8 cellular contexts compared by ENCODE assay signal in genomic region chr10:61835069-61835908, GRCh38.
DNase-seq lines count a peak whose midpoint lies in the region; ATAC-seq and TF ChIP-seq lines count a peak whose summit lies in the region.

No MANE protein-coding gene starts in this region.

- H2BK15ac ChIP-seq in mesendoderm (replicated peaks; ENCODE audit: low read depth) = no peak overlapping the region

- POLR2A ChIA-PET in BJ (lab: Charles Lee) = no interaction called here

- H2BK5ac ChIP-seq in mesendoderm (ENCODE audit: low read length) = no peak overlapping the region

- no peaks in the 10 kb centered on the region for H3K9me2 ChIP-seq in MM.1S (replicated peaks; ENCODE audit: insufficient read depth, low read length)

- H4K5ac ChIP-seq in mesendoderm (ENCODE audit: low read length) = no peak overlapping the region

- H3K79me2 ChIP-seq in MM.1S (ENCODE audit: low read length) (no peaks in the 10 kb centered on the region), mesendoderm (ENCODE audit: control insufficient read depth, insufficient read depth, low read length) (no peaks in the 10 kb centered on the region)

- DNase-seq in BJ (ENCODE audit: low read depth) (peak; percentile 46), MM.1S (peak; percentile 49), cardiac fibroblast (ENCODE audit: low read depth in 2 of 2) (peak; percentile 82 to 92), mesendoderm (peak; percentile 77), HPDE6-E6E7 (ENCODE audit: extremely low spot score) (no peak), glutamatergic neuron (no peak), ovary (no peak)

- H3F3A ChIP-seq in MM.1S (ENCODE audit: insufficient read depth, low read length) = no peaks in the 10 kb centered on the region

- peak; percentile 69 for ATAC-seq in GM18498 (IDR thresholded peaks at IDR 0.05; ENCODE audit: unreplicated experiment)

- H4K20me1 ChIP-seq in MM.1S (ENCODE audit: insufficient read depth, low read length) = no peaks in the 10 kb centered on the region

- peaks cover 5% of the 10 kb centered on the region for H3K4me1 ChIP-seq in MM.1S (ENCODE audit: low read length)
- H3K4me1 ChIP-seq in mesendoderm (ENCODE audit: control insufficient read depth, low read depth, low read length) = no peaks in the 10 kb centered on the region
- peaks cover 9% of the 10 kb centered on the region for H3K4me1 ChIP-seq in ovary (ENCODE audit: insufficient read depth)

- intact Hi-C loops in ovary (cut with DNase I) = no loop called here

- no peak overlapping the region for H3K27ac Mint-ChIP-seq in glutamatergic neuron (ENCODE audit: unreplicated experiment)

- H3K4me3 ChIP-seq in BJ (ENCODE audit: low read depth, low read length) (no peak overlapping the region), MM.1S (ENCODE audit: low read length) (no peak overlapping the region), cardiac fibroblast (replicated peaks in 1 of 2; ENCODE audit: low read depth in 2 of 2, low read length in 2 of 2) (no peak overlapping the region), mesendoderm (ENCODE audit: low read length) (no peak overlapping the region), ovary (no peak overlapping the region)

- H3K4ac ChIP-seq in mesendoderm (ENCODE audit: low read depth, low read length) = no peak overlapping the region

- H3K36me3 Mint-ChIP-seq in glutamatergic neuron (ENCODE audit: unreplicated experiment) = no peaks in the 10 kb centered on the region

- peak; percentile 58 for TF ChIP-seq CTCF in BJ (IDR thresholded peaks at IDR 0.05; ENCODE audit: insufficient read depth, low read depth, low read length)
- peak; percentile 58 for TF ChIP-seq CTCF in MM.1S (IDR thresholded peaks at IDR 0.05; ENCODE audit: low read length)
- TF ChIP-seq CTCF in cardiac fibroblast (IDR thresholded peaks at IDR 0.05; ENCODE audit: low read depth, low read length) = peak; percentile 57
- TF ChIP-seq CTCF in glutamatergic neuron (IDR thresholded peaks at IDR 0.05; ENCODE audit: partially characterized antibody, unreplicated experiment) = no peak
- TF ChIP-seq CTCF in ovary (IDR thresholded peaks at IDR 0.05) = no peak

- H2AFZ ChIP-seq in MM.1S (ENCODE audit: low read length) = peak overlapping the region; percentile 62

- H3K36me3 ChIP-seq in BJ (ENCODE audit: control insufficient read depth, insufficient read depth, low read length) = no peaks in the 10 kb centered on the region
- H3K36me3 ChIP-seq in MM.1S (replicated peaks; ENCODE audit: insufficient read depth, low read length) = no peaks in the 10 kb centered on the region
- no peaks in the 10 kb centered on the region for H3K36me3 ChIP-seq in mesendoderm (ENCODE audit: control insufficient read depth, insufficient read depth, low read length)
- no peaks in the 10 kb centered on the region for H3K36me3 ChIP-seq in ovary

- WGBS in mesendoderm (ENCODE audit: extremely low coverage, insufficient coverage, low lambda C conversion rate) = no CpG with 5 or more reads among the region's 8 CpGs
- WGBS in ovary, 3 donors = 23 to 25% (median 25%) methylated on average over 8 of the region's 8 CpGs

- no peak overlapping the region for H4K8ac ChIP-seq in mesendoderm (ENCODE audit: low read depth, low read length)

- no peak for TF ChIP-seq EP300 in ovary (IDR thresholded peaks at IDR 0.05)

- H3K27me3 ChIP-seq in BJ (ENCODE audit: control insufficient read depth, insufficient read depth, low read length) (no peaks in the 10 kb centered on the region), MM.1S (replicated peaks; ENCODE audit: insufficient read depth, low read length) (no peaks in the 10 kb centered on the region), mesendoderm (ENCODE audit: insufficient read depth, low read length, poor library complexity) (no peaks in the 10 kb centered on the region), ovary (no peaks in the 10 kb centered on the region)

- no peaks in the 10 kb centered on the region for H3K4me1 Mint-ChIP-seq in glutamatergic neuron (ENCODE audit: low read depth, unreplicated experiment)

- no peak overlapping the region for H3K18ac ChIP-seq in mesendoderm (ENCODE audit: low read length)

- no peak overlapping the region for H3K4me2 ChIP-seq in MM.1S (ENCODE audit: low read depth, low read length)
- H3K4me2 ChIP-seq in mesendoderm (ENCODE audit: low read length) = no peak overlapping the region

- no peak overlapping the region for H3K9ac ChIP-seq in MM.1S (ENCODE audit: low read length)
- no peak overlapping the region for H3K9ac ChIP-seq in mesendoderm (ENCODE audit: low read length)

- no peak overlapping the region for H3K4me3 Mint-ChIP-seq in glutamatergic neuron (ENCODE audit: unreplicated experiment)

- H3K23ac ChIP-seq in mesendoderm (ENCODE audit: low read length) = no peak overlapping the region

- no peaks in the 10 kb centered on the region for H3K79me1 ChIP-seq in mesendoderm (ENCODE audit: low read length)

- no peaks in the 10 kb centered on the region for H3K9me3 ChIP-seq in MM.1S (replicated peaks; ENCODE audit: insufficient read depth, low read length)
- no peaks in the 10 kb centered on the region for H3K9me3 ChIP-seq in ovary

- CTCF ChIA-PET in BJ (lab: Yijun Ruan, JAX) = interaction anchor here (0.6 to 4.1 kb wide), 11 partner anchors 11 to 564 kb away, joined by 3 to 23 read pairs (median 4); no protein-coding TSS in a partner anchor

- no peaks in the 10 kb centered on the region for H3K27me3 Mint-ChIP-seq in glutamatergic neuron (ENCODE audit: unreplicated experiment)

- H3K56ac ChIP-seq in mesendoderm (ENCODE audit: low read length) = no peak overlapping the region

- no peak overlapping the region for H2AK5ac ChIP-seq in mesendoderm (ENCODE audit: low read length)

- H2BK120ac ChIP-seq in mesendoderm (ENCODE audit: low read depth, low read length) = no peak overlapping the region

- H3K27ac ChIP-seq in MM.1S (ENCODE audit: low read length) (no peak overlapping the region), mesendoderm (ENCODE audit: low read depth, low read length) (no peak overlapping the region), ovary (no peak overlapping the region)

- peaks cover 3% of the 10 kb centered on the region for H3K9me3 Mint-ChIP-seq in glutamatergic neuron (ENCODE audit: unreplicated experiment)

- no peak for TF ChIP-seq POLR2A in ovary (IDR thresholded peaks at IDR 0.05)

Comparison
In these comparisons a context has a peak if more than half of its experiments do, and no peak if none do; other contexts are left out.
1. DNase-seq: peak in BJ (single experiment), MM.1S (single experiment), cardiac fibroblast (2 of 2) and mesendoderm (single experiment); none in HPDE6-E6E7 (single experiment), glutamatergic neuron (single experiment) and ovary (0 of 5).
2. CTCF ChIP-seq: peak in BJ (single experiment), MM.1S (single experiment) and cardiac fibroblast (single experiment); none in glutamatergic neuron (single experiment) and ovary (0 of 3).